ENCODE assay signal across 1 cellular context in the genomic region with DNA sequence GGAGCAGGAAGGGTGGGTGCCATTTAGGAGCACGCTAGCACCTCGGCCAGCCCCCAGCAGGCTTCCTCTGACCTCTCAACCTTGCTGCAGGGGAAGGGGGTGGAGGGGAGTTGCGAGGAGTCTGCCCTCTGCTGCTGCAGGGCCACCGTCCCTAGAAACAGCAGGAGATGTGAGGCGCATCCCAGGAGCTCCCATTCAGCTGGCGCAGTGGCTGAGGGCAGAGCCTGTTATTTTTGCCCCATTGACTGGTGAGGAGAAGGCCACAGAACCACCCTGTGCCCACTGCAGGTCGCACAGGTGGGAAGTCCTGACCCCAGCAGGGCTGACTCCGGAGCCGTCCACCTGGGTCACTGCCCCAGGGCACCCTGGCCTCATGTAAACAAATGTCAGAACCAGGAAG.
TF ChIP-seq lines count a peak whose summit lies in the region.

No MANE protein-coding gene starts in this region.

TF ChIP-seq in HepG2, 621 proteins besides CTCF, POLR2A, EP300 and RAD21:
- TF ChIP-seq, protein P1, sequence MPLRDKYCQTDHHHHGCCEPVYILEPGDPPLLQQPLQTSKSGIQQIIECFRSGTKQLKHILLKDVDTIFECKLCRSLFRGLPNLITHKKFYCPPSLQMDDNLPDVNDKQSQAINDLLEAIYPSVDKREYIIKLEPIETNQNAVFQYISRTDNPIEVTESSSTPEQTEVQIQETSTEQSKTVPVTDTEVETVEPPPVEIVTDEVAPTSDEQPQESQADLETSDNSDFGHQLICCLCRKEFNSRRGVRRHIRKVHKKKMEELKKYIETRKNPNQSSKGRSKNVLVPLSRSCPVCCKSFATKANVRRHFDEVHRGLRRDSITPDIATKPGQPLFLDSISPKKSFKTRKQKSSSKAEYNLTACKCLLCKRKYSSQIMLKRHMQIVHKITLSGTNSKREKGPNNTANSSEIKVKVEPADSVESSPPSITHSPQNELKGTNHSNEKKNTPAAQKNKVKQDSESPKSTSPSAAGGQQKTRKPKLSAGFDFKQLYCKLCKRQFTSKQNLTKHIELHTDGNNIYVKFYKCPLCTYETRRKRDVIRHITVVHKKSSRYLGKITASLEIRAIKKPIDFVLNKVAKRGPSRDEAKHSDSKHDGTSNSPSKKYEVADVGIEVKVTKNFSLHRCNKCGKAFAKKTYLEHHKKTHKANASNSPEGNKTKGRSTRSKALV (CRISPR knock-in tag; IDR thresholded peaks at IDR 0.05), result no peak
- peak; percentile 58; the same call in 1 of the 2 replicates for TF ChIP-seq ZSCAN25 (CRISPR knock-in tag; IDR thresholded peaks at IDR 0.05)
